23 cellular contexts compared by ENCODE assay signal in genomic region chr10:79471776-79472175, GRCh38. TPM values are rescaled to one million over a fixed set of nuclear protein-coding genes. Genes with fewer than 3 reads are reported as not detected.
DNase-seq lines count a peak whose midpoint lies in the region; ATAC-seq and TF ChIP-seq lines count a peak whose summit lies in the region.
"Had no signal": no experiment of that assay in that cellular context is flagged by ENCODE, and none has a peak within 500 bp of the region (broad histone marks: within the 10 kb centered on the region; RNA-seq: fewer than 3 reads in every experiment).

No MANE protein-coding gene starts in this region.

- no peak for TF ChIP-seq CTCF in H9 (conservative IDR thresholded peaks at IDR 0.05)
- TF ChIP-seq CTCF in HEK293 (tag by site-specific recombination; IDR thresholded peaks at IDR 0.05) = no peak
- TF ChIP-seq CTCF in nephron (IDR thresholded peaks at IDR 0.05; ENCODE audit: unreplicated experiment in 3 of 3) = no peak

- H3K14ac ChIP-seq in H9 (ENCODE audit: insufficient read depth, low read length) = no peak overlapping the region

- H3K4me1 ChIP-seq in H9 (ENCODE audit: insufficient read depth, low read length) (no peaks in the 10 kb centered on the region), HEK293 (ENCODE audit: control insufficient read depth, insufficient read depth, low read length) (no peaks in the 10 kb centered on the region)
- H3K4me1 ChIP-seq: BE2C had no signal

- no peak overlapping the region for H3K56ac ChIP-seq in H9 (ENCODE audit: insufficient read length, low read depth, low read length)

- H3K4me1 Mint-ChIP-seq in H9 (peaks cover 8 to 11% of the 10 kb centered on the region in 2 experiments), nephron (peaks cover 57% of the 10 kb centered on the region)
- H3K4me1 Mint-ChIP-seq: CD4-positive, CD25-positive, alpha-beta regulatory T cell; CD8-positive, alpha-beta memory T cell had no signal

- no peak overlapping the region for H2BK12ac ChIP-seq in H9 (ENCODE audit: insufficient read length, low read depth, low read length)

- POLR2A ChIA-PET in HEK293 (lab: Yijun Ruan, JAX) = interaction anchor here (0.8 kb wide), 1 partner anchor 855 kb away, joined by 3 read pairs; no protein-coding TSS in a partner anchor

- no peaks in the 10 kb centered on the region for H3K23me2 ChIP-seq in H9 (ENCODE audit: insufficient read length, low read depth, low read length, poor library complexity, severe bottlenecking)

- no peak overlapping the region for H2BK15ac ChIP-seq in H9 (ENCODE audit: low read depth, low read length)

- H3K4me3 Mint-ChIP-seq in H9 = no peak overlapping the region
- no peak overlapping the region for H3K4me3 Mint-ChIP-seq in nephron
- H3K4me3 Mint-ChIP-seq: CD14-positive monocyte; CD4-positive, alpha-beta memory T cell; CD8-positive, alpha-beta memory T cell had no signal

- no peak overlapping the region for H2AFZ ChIP-seq in H9 (ENCODE audit: low read length)

- DNase-seq in H9 (peak; percentile 5), occipital lobe (lab: John Stamatoyannopoulos, UW) (no peak)
- DNase-seq: 8988T; ACHN; BE2C; C1 segment of cervical spinal cord; CD4-positive, alpha-beta memory T cell; CD4-positive, CD25-positive, alpha-beta regulatory T cell; CD8-positive, alpha-beta memory T cell; COR-L47; DMS 273 treated with DMSO at 0.1 percent for 48 hours; DMS153; DMS53; DMS79; DND-41; EL; GDM1 had no signal

- H2BK5ac ChIP-seq in H9 (ENCODE audit: insufficient read length, low read length) = no peak overlapping the region

- H4K5ac ChIP-seq in H9 (ENCODE audit: insufficient read length, low read depth, low read length) = no peak overlapping the region

- no peak overlapping the region for H3K4me3 ChIP-seq in HEK293 (ENCODE audit: low read depth, low read length)
- H3K4me3 ChIP-seq: BLaER1, GM12878 had no signal

- no peaks in the 10 kb centered on the region for H3K27me3 ChIP-seq in H9 (ENCODE audit: insufficient read depth, low read length)
- H3K27me3 ChIP-seq: BE2C, BLaER1 had no signal

- H3K27ac ChIP-seq in H9 (ENCODE audit: insufficient read length, low read depth, low read length) = no peak overlapping the region
- H3K27ac ChIP-seq in HEK293 (ENCODE audit: extremely low read depth, low read depth, low read length) = no peak overlapping the region
- H3K27ac ChIP-seq: BLaER1 had no signal

- H3K4me2 ChIP-seq in H9 (ENCODE audit: insufficient read depth, insufficient read length, low read length) = no peak overlapping the region
- H3K4me2 ChIP-seq: BLaER1 had no signal

- no peaks in the 10 kb centered on the region for H3K9me3 ChIP-seq in H9 (ENCODE audit: control insufficient read depth, low read depth, low read length)
- no peaks in the 10 kb centered on the region for H3K9me3 ChIP-seq in HEK293 (ENCODE audit: control insufficient read depth, insufficient read depth, low read depth, low read length)
- H3K9me3 ChIP-seq: BE2C, BLaER1 had no signal

- no peak overlapping the region for H3K23ac ChIP-seq in H9 (ENCODE audit: insufficient read length, low read depth, low read length)

- H3K4ac ChIP-seq in H9 (ENCODE audit: low read depth, low read length) = no peak overlapping the region

- no peak overlapping the region for H3K18ac ChIP-seq in H9 (ENCODE audit: insufficient read length, low read depth, low read length)

- H3K27ac Mint-ChIP-seq in H9 (no peak overlapping the region), nephron (peak overlapping the region in 2 of 3 experiments; percentile 73 to 89)
- H3K27ac Mint-ChIP-seq: CD14-positive monocyte; CD8-positive, alpha-beta memory T cell had no signal

- H2BK20ac ChIP-seq in H9 (ENCODE audit: low read depth, low read length, poor library complexity, severe bottlenecking) = no peak overlapping the region

- ATAC-seq in GM18873 (IDR thresholded peaks at IDR 0.05; ENCODE audit: low FRiP score, unreplicated experiment) = no peak
- ATAC-seq: GM12878 had no signal

- no peaks in the 10 kb centered on the region for H3K36me3 ChIP-seq in HEK293 (ENCODE audit: control insufficient read depth in 2 of 2, insufficient read depth in 1 of 2, low read length in 2 of 2)
- H3K36me3 ChIP-seq: BE2C, BLaER1 had no signal

- H3K9me3 Mint-ChIP-seq in H9 (no peaks in the 10 kb centered on the region), nephron (no peaks in the 10 kb centered on the region)
- H3K9me3 Mint-ChIP-seq: CD4-positive, alpha-beta memory T cell; CD4-positive, CD25-positive, alpha-beta regulatory T cell; CD8-positive, alpha-beta memory T cell had no signal

- H3K36me3 Mint-ChIP-seq in H9 (ENCODE audit: insufficient read depth in 1 of 3, low read depth in 3 of 3) (no peaks in the 10 kb centered on the region), nephron (ENCODE audit: low read depth) (no peaks in the 10 kb centered on the region)
- H3K36me3 Mint-ChIP-seq: CD14-positive monocyte; CD4-positive, alpha-beta memory T cell; CD4-positive, CD25-positive, alpha-beta regulatory T cell; CD8-positive, alpha-beta memory T cell had no signal

- H2AK5ac ChIP-seq in H9 (ENCODE audit: insufficient read length, low read length) = no peak overlapping the region

- H3K27me3 Mint-ChIP-seq in H9 (ENCODE audit: low read depth) = peaks cover 19% of the 10 kb centered on the region
- H3K27me3 Mint-ChIP-seq in nephron (ENCODE audit: low read depth) = peaks cover 15% of the 10 kb centered on the region

- H3K79me2 ChIP-seq in H9 (ENCODE audit: insufficient read depth, low read length) = no peaks in the 10 kb centered on the region

- no peaks in the 10 kb centered on the region for H4K20me1 ChIP-seq in H9 (ENCODE audit: control insufficient read depth, insufficient read depth, insufficient read length)
- H4K20me1 ChIP-seq: BLaER1 had no signal

- CTCF ChIA-PET in HEK293 (lab: Yijun Ruan, JAX) = interaction anchor here (0.6 to 1.6 kb wide), 7 partner anchors 11 to 97 kb away, joined by 3 to 11 read pairs (median 4); no protein-coding TSS in a partner anchor

- H4K91ac ChIP-seq in H9 (ENCODE audit: insufficient read length, low read depth, low read length) = no peak overlapping the region

- H3K79me1 ChIP-seq in H9 (ENCODE audit: insufficient read depth, low read depth, low read length, poor library complexity, severe bottlenecking) = no peaks in the 10 kb centered on the region

- H3T11ph ChIP-seq in H9 (ENCODE audit: low read length) = no peak overlapping the region

- WGBS in H9 (ENCODE audit: extremely low coverage, insufficient read length, low lambda C conversion rate) = no CpG with 5 or more reads among the region's 4 CpGs

- no peak overlapping the region for H4K8ac ChIP-seq in H9 (replicated peaks; ENCODE audit: insufficient read length, low read depth, low read length)

- H2BK120ac ChIP-seq in H9 (ENCODE audit: low read depth, low read length, poor library complexity, severe bottlenecking) = no peak overlapping the region

- no peak overlapping the region for H3K9ac ChIP-seq in H9 (ENCODE audit: extremely low read depth, insufficient read length, low read length)
- H3K9ac ChIP-seq: BLaER1 had no signal

TF ChIP-seq in HEK293, 187 proteins besides CTCF, POLR2A, EP300 and RAD21:
- TF ChIP-seq GLIS2 (tag by site-specific recombination; IDR thresholded peaks at IDR 0.05) = no peak
- 0 out of 2 replicates have a peak, but pooled peaks have one; percentile 44 for TF ChIP-seq ZNF121 (tag by site-specific recombination; IDR thresholded peaks at IDR 0.05)
- TF ChIP-seq PATZ1 (tag by site-specific recombination; IDR thresholded peaks at IDR 0.05) = no peak

RNA-seq across cellular contexts. Expression of gene ZCCHC24, which starts 26.4 kb away (rescaled TPM):
- total RNA-seq in H9 (2021) (3.5 and 3.8 TPM in 2 replicates), occipital lobe (6.2 TPM)

RNA-seq across cellular contexts. Expression of gene EIF5AL1, which starts 40.6 kb away (rescaled TPM):
- 0.35 and 0.39 TPM in 2 replicates for total RNA-seq in H9 (2021)
- total RNA-seq in occipital lobe = 0.16 TPM
- total RNA-seq: CD4-positive, CD25-positive, alpha-beta regulatory T cell had no signal

Comparison
In these comparisons a context has a peak if more than half of its experiments do, and no peak if none do; other contexts are left out.
1. H3K27ac Mint-ChIP-seq: peak in nephron (2 of 3); none in H9 (0 of 3).